ENCODE assay signal across 20 cellular contexts in the genomic region with DNA sequence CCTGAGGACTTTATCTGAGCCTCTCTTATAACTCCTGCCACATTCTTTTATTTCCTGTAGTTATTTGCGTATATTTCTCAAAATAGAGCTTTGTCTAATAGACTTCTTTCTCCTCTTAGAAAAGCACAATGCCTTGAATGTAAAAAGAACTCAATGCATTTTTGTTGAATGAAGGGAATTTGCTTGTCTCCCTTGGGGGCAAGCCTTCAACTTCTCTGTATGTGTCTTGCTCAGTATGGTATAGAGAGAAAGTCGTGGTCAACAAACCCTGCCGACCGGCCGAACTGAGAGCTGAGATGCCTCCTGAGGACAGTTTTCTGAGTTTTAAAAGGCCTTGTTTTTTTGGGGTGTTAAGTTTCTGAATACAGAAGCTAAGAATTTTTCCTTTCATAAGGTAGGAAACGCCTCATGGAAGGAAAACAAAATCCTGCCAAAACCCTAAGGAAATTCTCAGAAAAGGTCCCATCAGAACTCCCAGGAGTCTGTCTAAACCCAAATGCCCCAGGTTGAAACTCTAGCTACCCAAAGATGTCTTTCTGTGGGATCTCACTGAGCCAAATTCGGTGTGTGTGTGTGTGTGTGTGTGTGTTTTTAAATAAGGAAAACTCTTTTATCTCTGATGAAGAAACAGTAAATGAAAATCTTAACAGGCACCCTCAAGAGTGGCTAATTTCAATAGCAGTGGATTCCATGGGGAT.
A peak's percentile ranks its signal among the peaks of the same experiment; 100 is the strongest.
DNase-seq lines count a peak whose midpoint lies in the region; ATAC-seq and TF ChIP-seq lines count a peak whose summit lies in the region.
"Had no signal": no experiment of that assay in that cellular context is flagged by ENCODE, and none has a peak within 500 bp of the region (broad histone marks: within the 10 kb centered on the region; RNA-seq: fewer than 3 reads in every experiment).

No MANE protein-coding gene starts in this region.

- 58% methylated on average over 6 of the region's 7 CpGs for WGBS in HUES64
- 60 to 100% methylated on average over 2 to 6 of the region's 7 CpGs for WGBS in mesodermal cell (ENCODE audit: insufficient coverage in 2 of 2), 2 experiments

- peak; percentile 33 for ATAC-seq in thoracic aorta (ENCODE audit: insufficient number of reproducible peaks, low FRiP score, low read depth)
- ATAC-seq in PC-3: no peak
- ATAC-seq in HG03097 (IDR thresholded peaks at IDR 0.05; ENCODE audit: low FRiP score, unreplicated experiment): no peak
- ATAC-seq: body of pancreas; CD8-positive, alpha-beta T cell; naive thymus-derived CD8-positive, alpha-beta T cell; stimulated activated effector memory CD8-positive, alpha-beta T cell treated with anti-CD3 and anti-CD28 coated beads, Interleukin-12 subunit alpha, Interleukin-12 subunit beta, amount 100 ng/mL, for 72 hours had no signal

- no peaks in the 10 kb centered on the region for H3K9me3 ChIP-seq in HUES64 (ENCODE audit: insufficient read depth, low read depth, low read length)
- no peaks in the 10 kb centered on the region for H3K9me3 ChIP-seq in mesodermal cell (ENCODE audit: control insufficient read depth, low read length)
- no peaks in the 10 kb centered on the region for H3K9me3 ChIP-seq in thoracic aorta
- no peaks in the 10 kb centered on the region for H3K9me3 ChIP-seq in PC-3 (ENCODE audit: low read length)
- H3K9me3 ChIP-seq: body of pancreas, colonic mucosa, MG63 had no signal

- no peak overlapping the region for H3K9ac ChIP-seq in HUES64 (ENCODE audit: low read depth, low read length)
- H3K9ac ChIP-seq in PC-3 (ENCODE audit: low read length): no peak overlapping the region

- H3K79me2 ChIP-seq in PC-3 (ENCODE audit: low read length): no peaks in the 10 kb centered on the region

- H3K4me1 ChIP-seq in HUES64 (ENCODE audit: insufficient read depth, low read length): peaks cover 14% of the 10 kb centered on the region
- peaks cover 30% of the 10 kb centered on the region for H3K4me1 ChIP-seq in mesodermal cell (ENCODE audit: control insufficient read depth, insufficient read depth, low read length, poor library complexity, severe bottlenecking)
- H3K4me1 ChIP-seq in thoracic aorta (ENCODE audit: control insufficient read depth in 1 of 2, low read depth in 2 of 2): peaks cover 21 to 45% of the 10 kb centered on the region in 2 donors
- no peaks in the 10 kb centered on the region for H3K4me1 ChIP-seq in PC-3 (ENCODE audit: insufficient read depth, low read length)
- H3K4me1 ChIP-seq: body of pancreas, colonic mucosa had no signal

- H3K27ac ChIP-seq in HUES64 (ENCODE audit: low read depth, low read length) (peak overlapping the region; percentile 35; the same call in 1 of the 2 replicates), mesodermal cell (ENCODE audit: low read depth, low read length, severe bottlenecking) (peak overlapping the region; percentile 50), thoracic aorta (peak overlapping the region; percentile 63 to 75), PC-3 (ENCODE audit: low read length) (no peak overlapping the region)
- H3K27ac ChIP-seq: body of pancreas, colonic mucosa, SK-N-MC had no signal

- H3K36me3 ChIP-seq in HUES64 (ENCODE audit: insufficient read depth, low read length): no peaks in the 10 kb centered on the region
- no peaks in the 10 kb centered on the region for H3K36me3 ChIP-seq in mesodermal cell (ENCODE audit: control insufficient read depth, insufficient read depth, low read length)
- H3K36me3 ChIP-seq in thoracic aorta: no peaks in the 10 kb centered on the region
- H3K36me3 ChIP-seq in PC-3 (ENCODE audit: low read depth, low read length): no peaks in the 10 kb centered on the region
- H3K36me3 ChIP-seq: colonic mucosa, MG63 had no signal

- POLR2A ChIA-PET in PC-3 (lab: Charles Lee; ENCODE audit: unreplicated experiment): no interaction called here

- no peak for TF ChIP-seq CTCF in choroid plexus epithelial cell (conservative IDR thresholded peaks at IDR 0.05; ENCODE audit: low read depth, low read length)
- no peak for TF ChIP-seq CTCF in thoracic aorta (IDR thresholded peaks at IDR 0.05)
- no peak for TF ChIP-seq CTCF in PC-3 (conservative IDR thresholded peaks at IDR 0.05; ENCODE audit: low read depth, low read length)

- H3K4me3 ChIP-seq in HUES64 (ENCODE audit: low read length): no peak overlapping the region
- no peak overlapping the region for H3K4me3 ChIP-seq in choroid plexus epithelial cell (ENCODE audit: low read depth, low read length)
- no peak overlapping the region for H3K4me3 ChIP-seq in mesodermal cell (ENCODE audit: extremely low read depth, insufficient read depth, low read length, poor library complexity, severe bottlenecking)
- H3K4me3 ChIP-seq in thoracic aorta: no peak overlapping the region
- H3K4me3 ChIP-seq in PC-3 (ENCODE audit: low read length): no peak overlapping the region
- H3K4me3 ChIP-seq: body of pancreas, colonic mucosa, MG63, SK-N-MC had no signal

- CTCF ChIA-PET in PC-3 (lab: Charles Lee): interaction anchor here (0.7 kb wide), 1 partner anchor 13 kb away, joined by 4 read pairs; no protein-coding TSS in a partner anchor

- no peaks in the 10 kb centered on the region for H3F3A ChIP-seq in PC-3 (ENCODE audit: low read length, unreplicated experiment)

- intact Hi-C loops in PC-3 (cut with micrococcal nuclease): no loop called here

- H3K9me2 ChIP-seq in PC-3 (replicated peaks; ENCODE audit: low read length): no peaks in the 10 kb centered on the region

- BruUV-seq in PC-3 (replicated peaks; lab: Mats Ljungman, UMichigan): no TSS peak

- H3K27me3 ChIP-seq in HUES64 (ENCODE audit: insufficient read depth, low read length) (no peaks in the 10 kb centered on the region), thoracic aorta (replicated peaks; ENCODE audit: insufficient read depth) (no peaks in the 10 kb centered on the region), PC-3 (ENCODE audit: low read length) (no peaks in the 10 kb centered on the region)
- H3K27me3 ChIP-seq: body of pancreas, colonic mucosa, MG63 had no signal

- DNase-seq in choroid plexus epithelial cell (ENCODE audit: low read depth) (peak; percentile 52), thoracic aorta (ENCODE audit: low spot score) (no peak), DMS153 (lab: John Stamatoyannopoulos, UW) (no peak), PC-3 (no peak)
- DNase-seq: activated CD8-positive, alpha-beta memory T cell treated with anti-CD3 and anti-CD28 coated beads, Interleukin-2, amount 50 U/mL, for 48 hours; activated naive CD8-positive, alpha-beta T cell treated with anti-CD3 and anti-CD28 coated beads, Interleukin-2, amount 10 ng/mL, durations not matched to agents 7 days and 5 days; body of pancreas; CD8-positive, alpha-beta T cell; colonic mucosa; islet precursor cell; MG63; naive thymus-derived CD8-positive, alpha-beta T cell; NCI-H1417 treated with DMSO at 0.1 percent for 48 hours; NCI-H510A; stimulated activated CD4-positive, alpha-beta T cell treated with anti-CD3 and anti-CD28 coated beads, Interleukin-2, amount 100 ng/mL, for 24 hours had no signal

- H4K20me1 ChIP-seq in PC-3 (ENCODE audit: low read length): no peaks in the 10 kb centered on the region

- no peak overlapping the region for H3K4me2 ChIP-seq in PC-3 (ENCODE audit: low read length)

- no peak overlapping the region for H2AFZ ChIP-seq in PC-3 (ENCODE audit: low read length)
